20 cellular contexts compared by ENCODE assay signal in genomic region chr16:1776672-1776955, GRCh38.
"Had no signal": no experiment of that assay in that cellular context is flagged by ENCODE, and none has a peak within 500 bp of the region (broad histone marks: within the 10 kb centered on the region; RNA-seq: fewer than 3 reads in every experiment).

No MANE protein-coding gene starts in this region.

- H3K4me3 ChIP-seq: cardiac muscle cell, lung, psoas muscle, suprapubic skin had no signal

- H3K36me3 ChIP-seq: cardiac muscle cell had no signal

- H3K27ac ChIP-seq: cardiac muscle cell, psoas muscle, suprapubic skin had no signal

- H3K9me3 ChIP-seq: psoas muscle, suprapubic skin had no signal

- DNase-seq: activated CD4-positive, alpha-beta T cell treated with anti-CD3 and anti-CD28 coated beads, Interleukin-2, amount 50 U/mL, for 1 hour; activated CD4-positive, CD25-positive, alpha-beta regulatory T cell; activated naive CD8-positive, alpha-beta T cell treated with anti-CD3 and anti-CD28 coated beads, Interleukin-2, amount 10 ng/mL, durations not matched to agents 7 days and 5 days; amygdala; dermis blood vessel endothelial cell; effector memory CD8-positive, alpha-beta T cell; foreskin fibroblast; hypothalamus; islet precursor cell; stimulated activated CD4-positive, alpha-beta T cell treated with anti-CD3 and anti-CD28 coated beads, Interleukin-2, amount 100 ng/mL, for 48 hours; stimulated activated naive CD8-positive, alpha-beta T cell treated with anti-CD3 and anti-CD28 coated beads, Interleukin-15, amount 100 ng/mL, for 72 hours; trophoblast cell had no signal

- H3K27me3 ChIP-seq: cardiac muscle cell, suprapubic skin had no signal

- ATAC-seq: effector memory CD8-positive, alpha-beta T cell; left colon; natural killer cell treated with Interleukin-12 subunit alpha and Interleukin-12 subunit beta and Interleukin-15 and Interleukin-18, amount 100 ng/mL, for 72 hours; psoas muscle; right cardiac atrium; stimulated activated naive CD8-positive, alpha-beta T cell treated with anti-CD3 and anti-CD28 coated beads, Interleukin-15, amount 100 ng/mL, for 72 hours had no signal

- H3K9me3 Mint-ChIP-seq: activated naive CD8-positive, alpha-beta T cell treated with anti-CD3 and anti-CD28 coated beads, Interleukin-2, amount 10 ng/mL, durations not matched to agents 7 days and 5 days; effector memory CD8-positive, alpha-beta T cell; natural killer cell treated with Interleukin-12 subunit alpha and Interleukin-12 subunit beta and Interleukin-15 and Interleukin-18, amount 100 ng/mL, for 72 hours; stimulated activated naive CD8-positive, alpha-beta T cell treated with anti-CD3 and anti-CD28 coated beads, Interleukin-15, amount 100 ng/mL, for 72 hours; T-helper 2 cell treated with Interferon-gamma antibody and Interleukin-4, amounts not matched to agents 5 μg/mL and 100 μg/mL, for 36 hours had no signal

- H3K27me3 Mint-ChIP-seq: activated naive CD8-positive, alpha-beta T cell treated with anti-CD3 and anti-CD28 coated beads, Interleukin-2, amount 10 ng/mL, durations not matched to agents 7 days and 5 days; effector memory CD8-positive, alpha-beta T cell; natural killer cell treated with Interleukin-12 subunit alpha and Interleukin-12 subunit beta and Interleukin-15 and Interleukin-18, amount 100 ng/mL, for 72 hours; stimulated activated naive CD8-positive, alpha-beta T cell treated with anti-CD3 and anti-CD28 coated beads, Interleukin-15, amount 100 ng/mL, for 72 hours had no signal

- H3K4me3 Mint-ChIP-seq: activated naive CD8-positive, alpha-beta T cell treated with anti-CD3 and anti-CD28 coated beads, Interleukin-2, amount 10 ng/mL, durations not matched to agents 7 days and 5 days; effector memory CD8-positive, alpha-beta T cell; natural killer cell treated with Interleukin-12 subunit alpha and Interleukin-12 subunit beta and Interleukin-15 and Interleukin-18, amount 100 ng/mL, for 72 hours; stimulated activated naive CD8-positive, alpha-beta T cell treated with anti-CD3 and anti-CD28 coated beads, Interleukin-15, amount 100 ng/mL, for 72 hours; T-helper 2 cell treated with Interferon-gamma antibody and Interleukin-4, amounts not matched to agents 5 μg/mL and 100 μg/mL, for 36 hours had no signal

- H3K27ac Mint-ChIP-seq: activated naive CD8-positive, alpha-beta T cell treated with anti-CD3 and anti-CD28 coated beads, Interleukin-2, amount 10 ng/mL, durations not matched to agents 7 days and 5 days; natural killer cell treated with Interleukin-12 subunit alpha and Interleukin-12 subunit beta and Interleukin-15 and Interleukin-18, amount 100 ng/mL, for 72 hours; T-helper 2 cell treated with Interferon-gamma antibody and Interleukin-4, amounts not matched to agents 5 μg/mL and 100 μg/mL, for 36 hours had no signal
